ENCODE assay signal across 8 cellular contexts in genomic region chr14:60561845-60562746, GRCh38. TPM values are rescaled to one million over a fixed set of nuclear protein-coding genes. Genes with fewer than 3 reads are reported as not detected.
A peak's percentile ranks its signal among the peaks of the same experiment; 100 is the strongest.
DNase-seq lines count a peak whose midpoint lies in the region; TF ChIP-seq lines count a peak whose summit lies in the region.

No MANE protein-coding gene starts in this region.

- H4K91ac ChIP-seq in mesenchymal stem cell (ENCODE audit: low read length): no peak overlapping the region

- peaks cover 25% of the 10 kb centered on the region; the same call in 1 of the 2 replicates for H3F3A ChIP-seq in GM23248 (ENCODE audit: insufficient read depth)
- no peaks in the 10 kb centered on the region for H3F3A ChIP-seq in Loucy (ENCODE audit: low read depth)

- DNase-seq in SIG-M5 treated with dmso at 0.1 percent for 504 hours (lab: John Stamatoyannopoulos, UW; ENCODE audit: unreplicated experiment) (peak; percentile 64), SIG-M5 (lab: John Stamatoyannopoulos, UW) (no peak), GM23248 (peak; percentile 93), RPMI8226 (peak; percentile 52), ecto neural progenitor cell (ENCODE audit: low spot score) (peak; percentile 71), mesenchymal stem cell (peak; percentile 63)
- no peak for DNase-seq in NK-92 treated with Interleukin-12 subunit alpha and Interleukin-12 subunit beta, amount 100 ng/mL, for 24 hours (lab: John Stamatoyannopoulos, UW)

- no peaks in the 10 kb centered on the region for H3K9me2 ChIP-seq in GM23248 (ENCODE audit: insufficient read depth)
- H3K9me2 ChIP-seq in Loucy (replicated peaks; ENCODE audit: low read depth, low read length): no peaks in the 10 kb centered on the region

- peaks cover 7% of the 10 kb centered on the region for H3K79me1 ChIP-seq in mesenchymal stem cell (replicated peaks; ENCODE audit: low read length, poor library complexity, severe bottlenecking)

- H2AFZ ChIP-seq in GM23248 (no peak overlapping the region; the same call in 1 of the 2 replicates), Loucy (ENCODE audit: low read length) (peak overlapping the region; percentile 52), mesenchymal stem cell (ENCODE audit: low read depth, low read length) (no peak overlapping the region)

- H2BK120ac ChIP-seq in mesenchymal stem cell (ENCODE audit: low read depth, low read length): no peak overlapping the region

- H3K14ac ChIP-seq in mesenchymal stem cell (ENCODE audit: low read length in 2 of 2): no peak overlapping the region

- no peak overlapping the region for H3K23ac ChIP-seq in mesenchymal stem cell (ENCODE audit: low read length in 2 of 2)

- H3K4ac ChIP-seq in mesenchymal stem cell (ENCODE audit: low read depth in 1 of 2, low read length in 2 of 2): no peak overlapping the region

- H4K8ac ChIP-seq in mesenchymal stem cell (ENCODE audit: low read length): no peak overlapping the region

- H3K4me1 ChIP-seq in GM23248 (ENCODE audit: insufficient read depth) (peaks cover 39% of the 10 kb centered on the region), Loucy (ENCODE audit: insufficient read depth, low read length, poor library complexity, severe bottlenecking) (no peaks in the 10 kb centered on the region), mesenchymal stem cell (ENCODE audit: control insufficient read depth, insufficient read depth, low read depth, low read length) (peaks cover 5% of the 10 kb centered on the region)

- H4K20me1 ChIP-seq in GM23248 (ENCODE audit: insufficient read depth): no peaks in the 10 kb centered on the region
- no peaks in the 10 kb centered on the region for H4K20me1 ChIP-seq in Loucy (ENCODE audit: insufficient read depth, low read length, poor library complexity, severe bottlenecking)

- H2AK5ac ChIP-seq in mesenchymal stem cell (ENCODE audit: low read length, severe bottlenecking): no peak overlapping the region

- H3K18ac ChIP-seq in mesenchymal stem cell (ENCODE audit: low read depth in 1 of 2, low read length in 2 of 2): no peak overlapping the region

- H2BK12ac ChIP-seq in mesenchymal stem cell (ENCODE audit: low read length in 2 of 2): no peak overlapping the region

- WGBS in GM23248 (ENCODE audit: low coverage in 1 of 2, low lambda C conversion rate in 2 of 2, missing lambda C conversion rate in 2 of 2), 2 experiments: 20 to 27% methylated on average over 7 of the region's 7 CpGs
- 38% methylated on average over 7 of the region's 7 CpGs for WGBS in mesenchymal stem cell

- peak; percentile 94 for TF ChIP-seq CTCF in Loucy (conservative IDR thresholded peaks at IDR 0.05; ENCODE audit: low read length)

- H2BK5ac ChIP-seq in mesenchymal stem cell (ENCODE audit: low read depth, low read length, poor library complexity, severe bottlenecking): no peak overlapping the region

- no peaks in the 10 kb centered on the region for H3K9me3 ChIP-seq in GM23248 (ENCODE audit: low read depth)
- H3K9me3 ChIP-seq in Loucy (ENCODE audit: insufficient read depth, low read depth, low read length): no peaks in the 10 kb centered on the region
- H3K9me3 ChIP-seq in mesenchymal stem cell (ENCODE audit: control insufficient read depth, low read length): no peaks in the 10 kb centered on the region

- in situ Hi-C loops in GM23248 (cut with MboI): loop anchor here (5.0 to 25.0 kb wide), 2 partner anchors 215 to 500 kb away; no protein-coding TSS in a partner anchor

- H3K4me2 ChIP-seq in GM23248 (ENCODE audit: unreplicated experiment) (peak overlapping the region; percentile 29), Loucy (ENCODE audit: low read depth, low read length, poor library complexity, severe bottlenecking) (no peak overlapping the region), mesenchymal stem cell (ENCODE audit: low read length, poor library complexity, severe bottlenecking) (no peak overlapping the region)

- H3K79me2 ChIP-seq in GM23248 (ENCODE audit: insufficient read depth): no peaks in the 10 kb centered on the region
- no peaks in the 10 kb centered on the region for H3K79me2 ChIP-seq in Loucy (ENCODE audit: insufficient read depth, low read length)

- H3K27ac ChIP-seq in GM23248: peak overlapping the region; percentile 42
- H3K27ac ChIP-seq in mesenchymal stem cell (ENCODE audit: low read length, poor library complexity, severe bottlenecking): no peak overlapping the region

- H3K4me3 ChIP-seq in GM23248: no peak overlapping the region
- H3K4me3 ChIP-seq in Loucy (ENCODE audit: low read length, poor library complexity, severe bottlenecking): no peak overlapping the region
- peak overlapping the region in 1 of 2 experiments; percentile 27 for H3K4me3 ChIP-seq in mesenchymal stem cell (ENCODE audit: insufficient read depth in 1 of 2, low read depth in 1 of 2, low read length in 2 of 2)

- H2BK15ac ChIP-seq in mesenchymal stem cell (ENCODE audit: low read depth, poor library complexity, severe bottlenecking): no peak overlapping the region

- H3K36me3 ChIP-seq in GM23248 (ENCODE audit: low read depth): no peaks in the 10 kb centered on the region
- no peaks in the 10 kb centered on the region for H3K36me3 ChIP-seq in Loucy (ENCODE audit: insufficient read depth, low read length)
- H3K36me3 ChIP-seq in mesenchymal stem cell (ENCODE audit: control insufficient read depth in 1 of 2, insufficient read depth in 2 of 2, low read depth in 1 of 2, low read length in 2 of 2): no peaks in the 10 kb centered on the region

- H3K27me3 ChIP-seq in GM23248 (replicated peaks; ENCODE audit: insufficient read depth): no peaks in the 10 kb centered on the region
- no peaks in the 10 kb centered on the region for H3K27me3 ChIP-seq in Loucy (ENCODE audit: insufficient read depth, low read length, poor library complexity, severe bottlenecking)
- no peaks in the 10 kb centered on the region for H3K27me3 ChIP-seq in mesenchymal stem cell (ENCODE audit: control insufficient read depth in 1 of 2, insufficient read depth in 1 of 2, low read length in 2 of 2)

- H3K9ac ChIP-seq in GM23248 (no peak overlapping the region), Loucy (ENCODE audit: low read depth, low read length, poor library complexity, severe bottlenecking) (no peak overlapping the region), mesenchymal stem cell (ENCODE audit: low read length) (peak overlapping the region; percentile 42)

RNA-seq across cellular contexts. Expression of gene SIX6, which starts 53.1 kb away (rescaled TPM):
- not detected in 2 replicates for total RNA-seq in GM23248 (2014; rRNA removed; shearing (Covaris generic))
- not detected in 2 replicates for polyA plus RNA-seq in GM23248 (2016; fragmentation: Nextera tagmentation; extraction: Ambion mirVana)
- polyA plus RNA-seq in mesenchymal stem cell (2013, experiment 1 of 2): not detected
- polyA plus RNA-seq in mesenchymal stem cell (2013, experiment 2 of 2): not detected

Comparison
In these comparisons a context has a peak if more than half of its experiments do, and no peak if none do; other contexts are left out.
1. DNase-seq: peak in SIG-M5 treated with dmso at 0.1 percent for 504 hours (single experiment), GM23248 (single experiment), RPMI8226 (single experiment), ecto neural progenitor cell (single experiment) and mesenchymal stem cell (single experiment); none in SIG-M5 (single experiment) and NK-92 treated with Interleukin-12 subunit alpha and Interleukin-12 subunit beta, amount 100 ng/mL, for 24 hours (single experiment).